1 cellular context compared by ENCODE assay signal in the genomic region with DNA sequence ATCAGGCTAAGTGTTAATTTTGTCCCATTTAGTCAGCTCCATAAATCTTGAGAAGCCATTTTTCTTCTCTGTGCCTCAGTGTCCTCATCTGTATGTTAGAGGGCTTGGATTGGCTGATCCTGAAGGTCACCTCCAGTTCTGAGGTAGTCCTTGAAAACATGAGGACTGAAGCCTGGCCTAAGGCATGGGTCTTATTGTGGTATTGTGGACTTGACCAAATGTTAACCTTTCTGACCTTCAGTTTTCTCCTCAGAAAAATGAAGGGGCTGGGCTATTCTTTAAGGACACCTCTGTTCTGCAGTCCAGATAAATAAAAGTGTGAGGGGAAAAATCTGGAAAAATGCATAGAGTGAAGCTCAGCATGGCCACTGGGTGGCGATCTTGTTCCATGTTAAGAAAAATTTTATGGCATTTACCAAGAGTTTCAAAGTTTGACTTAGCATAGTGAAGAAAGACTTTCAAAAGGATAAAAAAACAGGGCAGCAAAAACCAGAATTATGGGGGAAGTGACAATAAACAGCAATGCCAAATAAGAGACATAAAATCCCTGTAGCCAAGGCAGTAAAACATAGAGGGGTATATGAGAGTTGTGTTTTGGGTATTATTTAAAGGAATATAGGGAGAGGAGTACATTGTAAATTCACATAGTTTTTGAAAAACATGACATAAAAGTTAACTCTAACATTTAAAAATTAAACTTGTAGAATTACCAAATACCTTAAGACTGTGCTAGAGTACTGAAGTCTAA.
TF ChIP-seq lines count a peak whose summit lies in the region.

No MANE protein-coding gene starts in this region.

TF ChIP-seq in HepG2, 621 proteins besides CTCF, POLR2A, EP300 and RAD21 (continued from another document):
- 0 out of 2 replicates have a peak, but pooled peaks have one; percentile 59 for TF ChIP-seq ZBTB20 (CRISPR knock-in tag; IDR thresholded peaks at IDR 0.05; ENCODE audit: borderline replicate concordance, low read depth)
- no peak for TF ChIP-seq ATAD3A (CRISPR knock-in tag; IDR thresholded peaks at IDR 0.05)
- TF ChIP-seq SRY (CRISPR knock-in tag; IDR thresholded peaks at IDR 0.05), result no peak
- TF ChIP-seq ZFP36 (IDR thresholded peaks at IDR 0.05; ENCODE audit: borderline replicate concordance, low read depth, low read length, partially characterized antibody), result no peak
- 0 out of 2 replicates have a peak, but pooled peaks have one; percentile 10 for TF ChIP-seq RARA (CRISPR knock-in tag; IDR thresholded peaks at IDR 0.05)
- 0 out of 2 replicates have a peak, but pooled peaks have one; percentile 52 for TF ChIP-seq STAT5B (CRISPR knock-in tag; IDR thresholded peaks at IDR 0.05)
- TF ChIP-seq MED8 (CRISPR knock-in tag; IDR thresholded peaks at IDR 0.05; ENCODE audit: insufficient replicate concordance), result peak; percentile 29
- peak; percentile 62 for TF ChIP-seq NKX3-1 (CRISPR knock-in tag; IDR thresholded peaks at IDR 0.05)
- peak; percentile 43; the same call in 1 of the 2 replicates for TF ChIP-seq ZSCAN12 (CRISPR knock-in tag; IDR thresholded peaks at IDR 0.05)
- TF ChIP-seq MAFK (conservative IDR thresholded peaks at IDR 0.05 in 1 of 2, IDR thresholded peaks at IDR 0.05 in 1 of 2; ENCODE audit: low read length in 2 of 2), result 0 out of 4 replicates have a peak, but pooled peaks of 1 of the 2 experiments have one; percentile 18
- peak; percentile 16; the same call in 1 of the 2 replicates for TF ChIP-seq MIER2 (CRISPR knock-in tag; IDR thresholded peaks at IDR 0.05)
- TF ChIP-seq NFKB2 (CRISPR knock-in tag; IDR thresholded peaks at IDR 0.05; ENCODE audit: borderline replicate concordance), result no peak
- TF ChIP-seq ZC3H4 (CRISPR knock-in tag; IDR thresholded peaks at IDR 0.05; ENCODE audit: borderline replicate concordance), result peak; percentile 100
- no peak for TF ChIP-seq TBL1XR1 (IDR thresholded peaks at IDR 0.05; ENCODE audit: borderline replicate concordance, low read length, partially characterized antibody)
- TF ChIP-seq REL (CRISPR knock-in tag; conservative IDR thresholded peaks at IDR 0.05), result no peak
- no peak; the same call in 1 of the 2 replicates for TF ChIP-seq ZSCAN31 (CRISPR knock-in tag; IDR thresholded peaks at IDR 0.05; ENCODE audit: low read depth)
- TF ChIP-seq YY1 (IDR thresholded peaks at IDR 0.05; ENCODE audit: insufficient read depth, insufficient replicate concordance, low read depth, low read length), result no peak
- no peak for TF ChIP-seq ZFP36L1 (CRISPR knock-in tag; IDR thresholded peaks at IDR 0.05)
- TF ChIP-seq NFE2L1 (CRISPR knock-in tag; IDR thresholded peaks at IDR 0.05; ENCODE audit: borderline replicate concordance), result no peak
- peak; percentile 42 for TF ChIP-seq FOSL2 (CRISPR knock-in tag; IDR thresholded peaks at IDR 0.05)
- TF ChIP-seq, protein P1, sequence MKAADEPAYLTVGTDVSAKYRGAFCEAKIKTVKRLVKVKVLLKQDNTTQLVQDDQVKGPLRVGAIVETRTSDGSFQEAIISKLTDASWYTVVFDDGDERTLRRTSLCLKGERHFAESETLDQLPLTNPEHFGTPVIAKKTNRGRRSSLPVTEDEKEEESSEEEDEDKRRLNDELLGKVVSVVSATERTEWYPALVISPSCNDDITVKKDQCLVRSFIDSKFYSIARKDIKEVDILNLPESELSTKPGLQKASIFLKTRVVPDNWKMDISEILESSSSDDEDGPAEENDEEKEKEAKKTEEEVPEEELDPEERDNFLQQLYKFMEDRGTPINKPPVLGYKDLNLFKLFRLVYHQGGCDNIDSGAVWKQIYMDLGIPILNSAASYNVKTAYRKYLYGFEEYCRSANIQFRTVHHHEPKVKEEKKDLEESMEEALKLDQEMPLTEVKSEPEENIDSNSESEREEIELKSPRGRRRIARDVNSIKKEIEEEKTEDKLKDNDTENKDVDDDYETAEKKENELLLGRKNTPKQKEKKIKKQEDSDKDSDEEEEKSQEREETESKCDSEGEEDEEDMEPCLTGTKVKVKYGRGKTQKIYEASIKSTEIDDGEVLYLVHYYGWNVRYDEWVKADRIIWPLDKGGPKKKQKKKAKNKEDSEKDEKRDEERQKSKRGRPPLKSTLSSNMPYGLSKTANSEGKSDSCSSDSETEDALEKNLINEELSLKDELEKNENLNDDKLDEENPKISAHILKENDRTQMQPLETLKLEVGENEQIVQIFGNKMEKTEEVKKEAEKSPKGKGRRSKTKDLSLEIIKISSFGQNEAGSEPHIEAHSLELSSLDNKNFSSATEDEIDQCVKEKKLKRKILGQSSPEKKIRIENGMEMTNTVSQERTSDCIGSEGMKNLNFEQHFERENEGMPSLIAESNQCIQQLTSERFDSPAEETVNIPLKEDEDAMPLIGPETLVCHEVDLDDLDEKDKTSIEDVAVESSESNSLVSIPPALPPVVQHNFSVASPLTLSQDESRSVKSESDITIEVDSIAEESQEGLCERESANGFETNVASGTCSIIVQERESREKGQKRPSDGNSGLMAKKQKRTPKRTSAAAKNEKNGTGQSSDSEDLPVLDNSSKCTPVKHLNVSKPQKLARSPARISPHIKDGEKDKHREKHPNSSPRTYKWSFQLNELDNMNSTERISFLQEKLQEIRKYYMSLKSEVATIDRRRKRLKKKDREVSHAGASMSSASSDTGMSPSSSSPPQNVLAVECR (CRISPR knock-in tag; IDR thresholded peaks at IDR 0.05; ENCODE audit: borderline replicate concordance), result no peak
- TF ChIP-seq ZNF431 (CRISPR knock-in tag; IDR thresholded peaks at IDR 0.05; ENCODE audit: borderline replicate concordance, low read depth), result 0 out of 2 replicates have a peak, but pooled peaks have one; percentile 55
- no peak for TF ChIP-seq KDM4B (CRISPR knock-in tag; IDR thresholded peaks at IDR 0.05)
- TF ChIP-seq KLF11 (CRISPR knock-in tag; IDR thresholded peaks at IDR 0.05), result 0 out of 2 replicates have a peak, but pooled peaks have one; percentile 21
- TF ChIP-seq, protein P2, sequence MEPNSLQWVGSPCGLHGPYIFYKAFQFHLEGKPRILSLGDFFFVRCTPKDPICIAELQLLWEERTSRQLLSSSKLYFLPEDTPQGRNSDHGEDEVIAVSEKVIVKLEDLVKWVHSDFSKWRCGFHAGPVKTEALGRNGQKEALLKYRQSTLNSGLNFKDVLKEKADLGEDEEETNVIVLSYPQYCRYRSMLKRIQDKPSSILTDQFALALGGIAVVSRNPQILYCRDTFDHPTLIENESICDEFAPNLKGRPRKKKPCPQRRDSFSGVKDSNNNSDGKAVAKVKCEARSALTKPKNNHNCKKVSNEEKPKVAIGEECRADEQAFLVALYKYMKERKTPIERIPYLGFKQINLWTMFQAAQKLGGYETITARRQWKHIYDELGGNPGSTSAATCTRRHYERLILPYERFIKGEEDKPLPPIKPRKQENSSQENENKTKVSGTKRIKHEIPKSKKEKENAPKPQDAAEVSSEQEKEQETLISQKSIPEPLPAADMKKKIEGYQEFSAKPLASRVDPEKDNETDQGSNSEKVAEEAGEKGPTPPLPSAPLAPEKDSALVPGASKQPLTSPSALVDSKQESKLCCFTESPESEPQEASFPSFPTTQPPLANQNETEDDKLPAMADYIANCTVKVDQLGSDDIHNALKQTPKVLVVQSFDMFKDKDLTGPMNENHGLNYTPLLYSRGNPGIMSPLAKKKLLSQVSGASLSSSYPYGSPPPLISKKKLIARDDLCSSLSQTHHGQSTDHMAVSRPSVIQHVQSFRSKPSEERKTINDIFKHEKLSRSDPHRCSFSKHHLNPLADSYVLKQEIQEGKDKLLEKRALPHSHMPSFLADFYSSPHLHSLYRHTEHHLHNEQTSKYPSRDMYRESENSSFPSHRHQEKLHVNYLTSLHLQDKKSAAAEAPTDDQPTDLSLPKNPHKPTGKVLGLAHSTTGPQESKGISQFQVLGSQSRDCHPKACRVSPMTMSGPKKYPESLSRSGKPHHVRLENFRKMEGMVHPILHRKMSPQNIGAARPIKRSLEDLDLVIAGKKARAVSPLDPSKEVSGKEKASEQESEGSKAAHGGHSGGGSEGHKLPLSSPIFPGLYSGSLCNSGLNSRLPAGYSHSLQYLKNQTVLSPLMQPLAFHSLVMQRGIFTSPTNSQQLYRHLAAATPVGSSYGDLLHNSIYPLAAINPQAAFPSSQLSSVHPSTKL (CRISPR knock-in tag; IDR thresholded peaks at IDR 0.05), result peak; percentile 40; the same call in 1 of the 2 replicates
- 0 out of 2 replicates have a peak, but pooled peaks have one; percentile 21 for TF ChIP-seq NFKBIZ (CRISPR knock-in tag; IDR thresholded peaks at IDR 0.05)
- TF ChIP-seq U2AF1 (optimal IDR thresholded peaks at IDR 0.05; ENCODE audit: low read depth, low read length), result no peak
- TF ChIP-seq SAFB2 (CRISPR knock-in tag; IDR thresholded peaks at IDR 0.05; ENCODE audit: borderline replicate concordance, low read depth), result 0 out of 2 replicates have a peak, but pooled peaks have one; percentile 32
- TF ChIP-seq, protein P3, sequence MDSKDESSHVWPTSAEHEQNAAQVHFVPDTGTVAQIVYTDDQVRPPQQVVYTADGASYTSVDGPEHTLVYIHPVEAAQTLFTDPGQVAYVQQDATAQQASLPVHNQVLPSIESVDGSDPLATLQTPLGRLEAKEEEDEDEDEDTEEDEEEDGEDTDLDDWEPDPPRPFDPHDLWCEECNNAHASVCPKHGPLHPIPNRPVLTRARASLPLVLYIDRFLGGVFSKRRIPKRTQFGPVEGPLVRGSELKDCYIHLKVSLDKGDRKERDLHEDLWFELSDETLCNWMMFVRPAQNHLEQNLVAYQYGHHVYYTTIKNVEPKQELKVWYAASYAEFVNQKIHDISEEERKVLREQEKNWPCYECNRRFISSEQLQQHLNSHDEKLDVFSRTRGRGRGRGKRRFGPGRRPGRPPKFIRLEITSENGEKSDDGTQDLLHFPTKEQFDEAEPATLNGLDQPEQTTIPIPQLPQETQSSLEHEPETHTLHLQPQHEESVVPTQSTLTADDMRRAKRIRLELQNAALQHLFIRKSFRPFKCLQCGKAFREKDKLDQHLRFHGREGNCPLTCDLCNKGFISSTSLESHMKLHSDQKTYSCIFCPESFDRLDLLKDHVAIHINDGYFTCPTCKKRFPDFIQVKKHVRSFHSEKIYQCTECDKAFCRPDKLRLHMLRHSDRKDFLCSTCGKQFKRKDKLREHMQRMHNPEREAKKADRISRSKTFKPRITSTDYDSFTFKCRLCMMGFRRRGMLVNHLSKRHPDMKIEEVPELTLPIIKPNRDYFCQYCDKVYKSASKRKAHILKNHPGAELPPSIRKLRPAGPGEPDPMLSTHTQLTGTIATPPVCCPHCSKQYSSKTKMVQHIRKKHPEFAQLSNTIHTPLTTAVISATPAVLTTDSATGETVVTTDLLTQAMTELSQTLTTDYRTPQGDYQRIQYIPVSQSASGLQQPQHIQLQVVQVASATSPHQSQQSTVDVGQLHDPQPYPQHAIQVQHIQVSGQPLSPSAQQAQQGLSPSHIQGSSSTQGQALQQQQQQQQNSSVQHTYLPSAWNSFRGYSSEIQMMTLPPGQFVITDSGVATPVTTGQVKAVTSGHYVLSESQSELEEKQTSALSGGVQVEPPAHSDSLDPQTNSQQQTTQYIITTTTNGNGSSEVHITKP (CRISPR knock-in tag; IDR thresholded peaks at IDR 0.05; ENCODE audit: low read depth), result peak; percentile 23; the same call in 1 of the 2 replicates
- no peak for TF ChIP-seq ZNF788 (CRISPR knock-in tag; IDR thresholded peaks at IDR 0.05; ENCODE audit: borderline replicate concordance)
- TF ChIP-seq, protein P4, sequence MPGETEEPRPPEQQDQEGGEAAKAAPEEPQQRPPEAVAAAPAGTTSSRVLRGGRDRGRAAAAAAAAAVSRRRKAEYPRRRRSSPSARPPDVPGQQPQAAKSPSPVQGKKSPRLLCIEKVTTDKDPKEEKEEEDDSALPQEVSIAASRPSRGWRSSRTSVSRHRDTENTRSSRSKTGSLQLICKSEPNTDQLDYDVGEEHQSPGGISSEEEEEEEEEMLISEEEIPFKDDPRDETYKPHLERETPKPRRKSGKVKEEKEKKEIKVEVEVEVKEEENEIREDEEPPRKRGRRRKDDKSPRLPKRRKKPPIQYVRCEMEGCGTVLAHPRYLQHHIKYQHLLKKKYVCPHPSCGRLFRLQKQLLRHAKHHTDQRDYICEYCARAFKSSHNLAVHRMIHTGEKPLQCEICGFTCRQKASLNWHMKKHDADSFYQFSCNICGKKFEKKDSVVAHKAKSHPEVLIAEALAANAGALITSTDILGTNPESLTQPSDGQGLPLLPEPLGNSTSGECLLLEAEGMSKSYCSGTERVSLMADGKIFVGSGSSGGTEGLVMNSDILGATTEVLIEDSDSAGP (CRISPR knock-in tag; IDR thresholded peaks at IDR 0.05; ENCODE audit: borderline replicate concordance), result no peak
- TF ChIP-seq, protein P5, sequence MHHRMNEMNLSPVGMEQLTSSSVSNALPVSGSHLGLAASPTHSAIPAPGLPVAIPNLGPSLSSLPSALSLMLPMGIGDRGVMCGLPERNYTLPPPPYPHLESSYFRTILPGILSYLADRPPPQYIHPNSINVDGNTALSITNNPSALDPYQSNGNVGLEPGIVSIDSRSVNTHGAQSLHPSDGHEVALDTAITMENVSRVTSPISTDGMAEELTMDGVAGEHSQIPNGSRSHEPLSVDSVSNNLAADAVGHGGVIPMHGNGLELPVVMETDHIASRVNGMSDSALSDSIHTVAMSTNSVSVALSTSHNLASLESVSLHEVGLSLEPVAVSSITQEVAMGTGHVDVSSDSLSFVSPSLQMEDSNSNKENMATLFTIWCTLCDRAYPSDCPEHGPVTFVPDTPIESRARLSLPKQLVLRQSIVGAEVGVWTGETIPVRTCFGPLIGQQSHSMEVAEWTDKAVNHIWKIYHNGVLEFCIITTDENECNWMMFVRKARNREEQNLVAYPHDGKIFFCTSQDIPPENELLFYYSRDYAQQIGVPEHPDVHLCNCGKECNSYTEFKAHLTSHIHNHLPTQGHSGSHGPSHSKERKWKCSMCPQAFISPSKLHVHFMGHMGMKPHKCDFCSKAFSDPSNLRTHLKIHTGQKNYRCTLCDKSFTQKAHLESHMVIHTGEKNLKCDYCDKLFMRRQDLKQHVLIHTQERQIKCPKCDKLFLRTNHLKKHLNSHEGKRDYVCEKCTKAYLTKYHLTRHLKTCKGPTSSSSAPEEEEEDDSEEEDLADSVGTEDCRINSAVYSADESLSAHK (CRISPR knock-in tag; IDR thresholded peaks at IDR 0.05; ENCODE audit: borderline replicate concordance), result no peak
- TF ChIP-seq ERF (CRISPR knock-in tag; IDR thresholded peaks at IDR 0.05), result peak; percentile 31; the same call in 1 of the 2 replicates
